In the genomic region with DNA sequence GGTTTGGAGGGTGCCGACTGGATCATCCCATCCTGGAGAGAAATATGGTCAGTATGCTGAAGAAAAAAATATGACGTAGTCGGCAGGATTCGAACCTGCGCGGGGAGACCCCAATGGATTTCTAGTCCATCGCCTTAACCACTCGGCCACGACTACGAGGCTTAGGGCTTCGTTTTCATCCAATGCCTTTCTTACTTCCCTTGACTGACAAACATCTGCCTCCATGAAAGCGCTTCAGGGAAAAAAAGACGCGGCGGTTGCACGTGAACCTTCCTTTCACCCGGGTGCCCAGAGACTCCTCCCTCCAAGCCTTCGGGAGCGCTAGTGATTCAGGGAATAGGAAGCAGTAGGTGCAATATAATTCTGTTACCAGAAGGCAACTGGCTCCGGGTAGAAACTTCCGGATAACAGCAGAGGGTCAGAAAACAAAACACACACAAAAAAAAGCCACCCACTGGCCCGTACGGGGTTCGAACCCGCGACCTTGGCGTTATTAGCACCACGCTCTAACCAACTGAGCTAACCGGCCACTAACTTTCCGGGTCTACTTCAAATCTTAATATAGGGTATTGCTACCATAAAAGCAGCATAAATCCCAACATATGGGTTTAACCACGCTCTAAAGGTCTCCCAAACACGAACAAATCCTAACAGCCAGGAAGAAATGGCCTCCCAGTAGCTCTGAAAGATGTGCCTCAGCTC, we compare ENCODE assay signal across 8 cellular contexts. TPM values are rescaled to one million over a fixed set of nuclear protein-coding genes. Genes with fewer than 3 reads are reported as not detected.
DNase-seq lines count a peak whose midpoint lies in the region; ATAC-seq and TF ChIP-seq lines count a peak whose summit lies in the region.

No MANE protein-coding gene starts in this region.

- no peak for ATAC-seq in activated CD4-positive, CD25-positive, alpha-beta regulatory T cell treated with anti-CD3 and anti-CD28 coated beads, Interleukin-2, amount 50 U/mL, for 24 hours
- peak in 4 of 8 donors; percentile 0 to 5 (median 4) for ATAC-seq in heart right ventricle
- no peak for ATAC-seq in HG02852 (IDR thresholded peaks at IDR 0.05; ENCODE audit: unreplicated experiment)

- H3K9me2 ChIP-seq in OCI-LY1 (ENCODE audit: low read depth, low read length): no peaks in the 10 kb centered on the region

- H3K4me1 ChIP-seq in OCI-LY1 (ENCODE audit: insufficient read depth, low read length, severe bottlenecking) (peaks cover 14% of the 10 kb centered on the region), heart right ventricle (peaks cover 7 to 53% (median 18%) of the 10 kb centered on the region in 9 donors), parathyroid adenoma (peaks cover 9% of the 10 kb centered on the region)

- no peaks in the 10 kb centered on the region for H4K20me1 ChIP-seq in OCI-LY1 (ENCODE audit: insufficient read depth, low read length)

- H3K27me3 ChIP-seq in OCI-LY1 (ENCODE audit: insufficient read depth, low read length) (no peaks in the 10 kb centered on the region), heart right ventricle (no peaks in the 10 kb centered on the region), parathyroid adenoma (ENCODE audit: control insufficient read depth, insufficient read depth, low read length) (no peaks in the 10 kb centered on the region)

- no peaks in the 10 kb centered on the region for H3K79me2 ChIP-seq in OCI-LY1 (ENCODE audit: insufficient read depth, low read length)
- peaks cover 3% of the 10 kb centered on the region for H3K79me2 ChIP-seq in parathyroid adenoma

- WGBS in heart right ventricle, 2 donors: 6 to 8% methylated on average over 32 of the region's 32 CpGs

- no peak overlapping the region for H2AFZ ChIP-seq in OCI-LY1 (ENCODE audit: low read length)
- H2AFZ ChIP-seq in parathyroid adenoma: no peak overlapping the region

- H3K9ac ChIP-seq in OCI-LY1 (ENCODE audit: low read length): peak overlapping the region; percentile 46; the same call in 1 of the 2 replicates
- no peak overlapping the region for H3K9ac ChIP-seq in parathyroid adenoma

- H3F3A ChIP-seq in OCI-LY1 (ENCODE audit: insufficient read depth, low read length): no peaks in the 10 kb centered on the region; the same call in 1 of the 2 replicates

- intact Hi-C loops in heart right ventricle (cut with DNase I): loop anchor here in 3 of 10 donors (2.0 to 10.0 kb wide), 4 partner anchors 20 to 148 kb away; partner anchors contain the start of genes HES7 (in 1 of the 3), KRABD2 (in 1 of the 3) and SLC25A35 (in 1 of the 3)

- peak overlapping the region; percentile 51 for H3K4me3 ChIP-seq in OCI-LY1 (ENCODE audit: low read depth, low read length, poor library complexity, severe bottlenecking)
- H3K4me3 ChIP-seq in heart right ventricle: peak overlapping the region in 8 of 10 donors; percentile 11 to 49 (median 36)
- H3K4me3 ChIP-seq in parathyroid adenoma (ENCODE audit: low read depth, low read length): no peak overlapping the region

- H3K4me2 ChIP-seq in OCI-LY1 (ENCODE audit: low read length) (peak overlapping the region; percentile 60), parathyroid adenoma (ENCODE audit: low read length) (no peak overlapping the region)

- peaks cover 52% of the 10 kb centered on the region for H3K36me3 ChIP-seq in OCI-LY1 (ENCODE audit: insufficient read depth, low read length)
- H3K36me3 ChIP-seq in heart right ventricle: peaks cover 4 to 46% (median 40%) of the 10 kb centered on the region in 9 donors
- H3K36me3 ChIP-seq in parathyroid adenoma (ENCODE audit: control insufficient read depth, insufficient read depth, low read length): no peaks in the 10 kb centered on the region

- no peaks in the 10 kb centered on the region for H3K9me3 ChIP-seq in OCI-LY1 (ENCODE audit: low read length)
- no peaks in the 10 kb centered on the region for H3K9me3 ChIP-seq in heart right ventricle
- H3K9me3 ChIP-seq in parathyroid adenoma (ENCODE audit: control insufficient read depth, low read length): no peaks in the 10 kb centered on the region

- H3K27ac ChIP-seq in OCI-LY1 (ENCODE audit: low read depth, low read length, poor library complexity, severe bottlenecking): peak overlapping the region; percentile 71
- H3K27ac ChIP-seq in heart right ventricle: peak overlapping the region in 9 of 10 donors; percentile 56 to 74 (median 62)
- H3K27ac ChIP-seq in parathyroid adenoma: peak overlapping the region; percentile 26

- peak; percentile 51 for DNase-seq in activated CD4-positive, CD25-positive, alpha-beta regulatory T cell treated with anti-CD3 and anti-CD28 coated beads, Interleukin-2, amount 50 U/mL, for 72 hours
- peak; percentile 93 for DNase-seq in amniotic epithelial cell (ENCODE audit: low read depth)
- peak; percentile 48 to 81 for DNase-seq in heart right ventricle
- no peak for DNase-seq in NCI-H524 (lab: John Stamatoyannopoulos, UW)

- no peak for TF ChIP-seq CTCF in OCI-LY1 (IDR thresholded peaks at IDR 0.05; ENCODE audit: low read length)
- no peak for TF ChIP-seq CTCF in heart right ventricle (IDR thresholded peaks at IDR 0.05)
- no peak for TF ChIP-seq CTCF in parathyroid adenoma (IDR thresholded peaks at IDR 0.05)

RNA-seq across cellular contexts. Expression of gene AURKB, which starts 16.3 kb away (rescaled TPM):
- 1 to 10 TPM in 3 of 10 donors, under 1 TPM in 2, not detected in 5; 0.38 to 6.4 (median 1.0) TPM for total RNA-seq in heart right ventricle
- polyA plus RNA-seq in heart right ventricle: 1 to 10 TPM in 1 of 2 donors, under 1 TPM in 1; 0.38 to 1.5 TPM

RNA-seq across cellular contexts. Expression of gene CTC1, which starts 21.2 kb away (rescaled TPM):
- 10 to 100 TPM; 12.5 to 19.8 (median 14.8) TPM for total RNA-seq in heart right ventricle
- polyA plus RNA-seq in heart right ventricle: 10 to 100 TPM in 1 of 2 donors, 1 to 10 TPM in 1; 5.9 to 19.3 TPM

RNA-seq across cellular contexts. Expression of gene PFAS, which starts 22.4 kb away (rescaled TPM):
- 10 to 100 TPM in 9 of 10 donors, 1 to 10 TPM in 1; 9.6 to 17.9 (median 13.7) TPM for total RNA-seq in heart right ventricle
- 10 to 100 TPM in 1 of 2 donors, 1 to 10 TPM in 1; 8.6 to 11.2 TPM for polyA plus RNA-seq in heart right ventricle

RNA-seq across cellular contexts. Expression of gene BORCS6, which starts 36.7 kb away (rescaled TPM):
- 1 to 10 TPM; 5.3 to 9.4 (median 7.7) TPM for total RNA-seq in heart right ventricle
- polyA plus RNA-seq in heart right ventricle: 10 to 100 TPM in 1 of 2 donors, 1 to 10 TPM in 1; 4.2 to 13.8 TPM

RNA-seq across cellular contexts. Expression of gene TMEM107, which starts 50.5 kb away (rescaled TPM):
- 10 to 100 TPM in 1 of 10 donors, 1 to 10 TPM in 9; 5.2 to 15.2 (median 7.3) TPM for total RNA-seq in heart right ventricle
- 1 to 10 TPM; 4.5 to 7.8 TPM for polyA plus RNA-seq in heart right ventricle

Comparison
In these comparisons a context has a peak if more than half of its experiments do, and no peak if none do; other contexts are left out.
1. DNase-seq: peak in activated CD4-positive, CD25-positive, alpha-beta regulatory T cell treated with anti-CD3 and anti-CD28 coated beads, Interleukin-2, amount 50 U/mL, for 72 hours (single experiment), amniotic epithelial cell (single experiment) and heart right ventricle (2 of 2); none in NCI-H524 (0 of 2).
2. Peak in every context shown above with its lines, with median percentiles within 50 percentile points of each other: H3K27ac ChIP-seq.